Comparison of ENCODE assay signal across 6 cellular contexts in genomic region chr17:39925282-39926134, GRCh38. TPM values are rescaled to one million over a fixed set of nuclear protein-coding genes. Genes with fewer than 3 reads are reported as not detected.
DNase-seq lines count a peak whose midpoint lies in the region; ATAC-seq, FAIRE-seq and TF ChIP-seq lines count a peak whose summit lies in the region.
"Had no signal": no experiment of that assay in that cellular context is flagged by ENCODE, and none has a peak within 500 bp of the region (broad histone marks: within the 10 kb centered on the region; RNA-seq: fewer than 3 reads in every experiment).

No MANE protein-coding gene starts in this region.

- BruUV-seq in GM12878 (replicated peaks; lab: Mats Ljungman, UMichigan), result no TSS peak

- ATAC-seq in GM12878, result no peak

- no peaks in the 10 kb centered on the region for H4K20me1 ChIP-seq in GM12878 (ENCODE audit: control insufficient read depth, insufficient read depth)

- H3K4me3 ChIP-seq in GM12878 (peak overlapping the region; percentile 87), skeletal muscle satellite cell (ENCODE audit: low read length) (no peak overlapping the region)

- intact Hi-C loops in GM12878 (cut with micrococcal nuclease; ENCODE audit: unreplicated experiment), result loop anchor here (2.0 to 5.0 kb wide), 3 partner anchors 33 to 168 kb away; partner anchors contain the start of gene PSMD3

- CTCF ChIA-PET in GM12878 (lab: Yijun Ruan, JAX), result interaction anchor here (1.0 to 2.2 kb wide), 8 partner anchors 10 to 60 kb away, joined by 3 to 12 read pairs (median 4); partner anchors contain the start of gene PSMD3

- H3K4me2 ChIP-seq in GM12878 (ENCODE audit: control insufficient read depth, insufficient read depth), result peak overlapping the region; percentile 89
- peak overlapping the region; percentile 93 for H3K4me2 ChIP-seq in skeletal muscle satellite cell (ENCODE audit: low read length)

- 92% methylated on average over 11 of the region's 11 CpGs for WGBS in GM12878 (ENCODE audit: insufficient coverage, insufficient replicate concordance, low lambda C conversion rate, missing lambda C conversion rate)

- H3K9ac ChIP-seq in GM12878 (ENCODE audit: control insufficient read depth, insufficient read depth, low read length) (peak overlapping the region; percentile 83), skeletal muscle satellite cell (ENCODE audit: low read depth, low read length) (no peak overlapping the region)

- no peak overlapping the region for H2AFZ ChIP-seq in GM12878 (ENCODE audit: control insufficient read depth, low read depth, low read length)

- no peak for TF ChIP-seq CTCF in GM12878 (IDR thresholded peaks at IDR 0.05 in 2 of 3, conservative IDR thresholded peaks at IDR 0.05 in 1 of 3; ENCODE audit: control insufficient read depth in 2 of 3, extremely low read depth in 1 of 3, insufficient read depth in 1 of 3, low read depth in 3 of 3, low read length in 3 of 3)

- H3K4me1 ChIP-seq in GM12878 (ENCODE audit: control insufficient read depth, insufficient read depth, low read length) (peaks cover 40% of the 10 kb centered on the region), skeletal muscle satellite cell (ENCODE audit: control insufficient read depth, insufficient read depth, low read length) (peaks cover 44% of the 10 kb centered on the region)

- SMC1A ChIA-PET in GM12878 (lab: Charles Lee; ENCODE audit: uncharacterized antibody, unreplicated experiment), result interaction anchor here (1.1 to 5.7 kb wide), 3 partner anchors 10 to 21 kb away, joined by 3 to 46 read pairs (median 12); no protein-coding TSS in a partner anchor

- H3K27ac ChIP-seq in GM12878 (ENCODE audit: control insufficient read depth, insufficient read depth), result peak overlapping the region; percentile 82

- RAD21 ChIA-PET in GM12878 (lab: Charles Lee; ENCODE audit: unreplicated experiment), result interaction anchor here (0.9 to 4.2 kb wide), 6 partner anchors 10 to 170 kb away, joined by 4 to 35 read pairs (median 7); partner anchors contain the start of gene PSMD3

- in situ Hi-C loops in GM12878 (cut with MboI), result no loop called here

- no peaks in the 10 kb centered on the region for H3K9me3 ChIP-seq in GM12878 (replicated peaks; ENCODE audit: control insufficient read depth, insufficient read depth, low read length)
- no peaks in the 10 kb centered on the region for H3K9me3 ChIP-seq in skeletal muscle satellite cell (replicated peaks; ENCODE audit: low read length)
- H3K9me3 ChIP-seq: pancreas had no signal

- POLR2A ChIA-PET in GM12878 (lab: Charles Lee), result interaction anchor here (0.6 to 6.4 kb wide), 8 partner anchors 10 to 170 kb away, joined by 3 to 64 read pairs (median 4); no protein-coding TSS in a partner anchor

- DNase-seq in NCI-H1436 (lab: John Stamatoyannopoulos, UW) (peak; percentile 79), GM12878 (ENCODE audit: low read depth, low spot score) (no peak), DMS79 (lab: John Stamatoyannopoulos, UW) (no peak)
- DNase-seq in stimulated activated CD4-positive, alpha-beta T cell treated with anti-CD3 and anti-CD28 coated beads, Interleukin-2, amount 100 ng/mL, for 24 hours, result no peak

- no peak for TF ChIP-seq POLR2A in GM12878 (IDR thresholded peaks at IDR 0.05; ENCODE audit: low read depth, low read length)

- no peak for TF ChIP-seq RAD21 in GM12878 (IDR thresholded peaks at IDR 0.05; ENCODE audit: insufficient read depth, low read depth, low read length)

- no peaks in the 10 kb centered on the region for H3K27me3 ChIP-seq in GM12878 (replicated peaks in 1 of 2; ENCODE audit: control insufficient read depth in 2 of 2, insufficient read depth in 2 of 2, low read length in 1 of 2)
- no peaks in the 10 kb centered on the region for H3K27me3 ChIP-seq in skeletal muscle satellite cell (ENCODE audit: control insufficient read depth, insufficient read depth, low read length)
- H3K27me3 ChIP-seq: pancreas had no signal

- no peak for TF ChIP-seq EP300 in GM12878 (IDR thresholded peaks at IDR 0.05; ENCODE audit: borderline replicate concordance in 1 of 2, control insufficient read depth in 1 of 2, low read depth in 2 of 2, low read length in 2 of 2)

- H3K79me2 ChIP-seq in GM12878 (ENCODE audit: control insufficient read depth, insufficient read depth, low read length), result peaks cover 58% of the 10 kb centered on the region

- no peak for FAIRE-seq in GM12878 (lab: Jason Lieb, UNC)
- FAIRE-seq: pancreas had no signal

- H3K36me3 ChIP-seq in GM12878 (ENCODE audit: control insufficient read depth in 2 of 2, insufficient read depth in 2 of 2, low read length in 1 of 2), result peaks cover 8 to 13% of the 10 kb centered on the region in 2 experiments; a peak in 3 of 4 replicates
- H3K36me3 ChIP-seq in skeletal muscle satellite cell (ENCODE audit: insufficient read depth, low read length), result peaks cover 34% of the 10 kb centered on the region

RNA-seq across cellular contexts. Expression of gene ORMDL3, which starts 1.9 kb away (rescaled TPM):
- 129 and 143 TPM in 2 replicates for total RNA-seq in GM12878 (2013; cell fraction: nucleolus; rRNA removed)
- total RNA-seq in GM12878 (2014; rRNA removed) (51.5 and 53.3 TPM in 2 replicates), GM12878 (2014; rRNA removed; fragmentation: Illumina TruSeq; extraction: Trizol) (48.5 and 58.0 TPM in 2 replicates), GM12878 (2021) (49.4 and 56.0 TPM in 2 replicates)
- 59.3 TPM for polyA plus RNA-seq in GM12878 (2011; ENCODE audit: low read depth)
- polyA plus RNA-seq in GM12878 (2011; rRNA removed) (62.0 and 98.1 TPM in 2 replicates), GM12878 (2014; fragmentation: Illumina TruSeq; extraction: Trizol) (45.5 and 51.3 TPM in 2 replicates), GM12878 (2014; fragmentation: Nextera tagmentation; extraction: Ambion mirVana) (10 to 100 TPM in 1 of 2 experiments, 1 to 10 TPM in 1; 8.8 to 21.1 TPM), GM12878 (2014; rRNA removed) (50.3 and 53.0 TPM in 2 replicates), GM12878 (2016; fragmentation: Nextera tagmentation; extraction: Ambion mirVana) (10 to 100 TPM in 1 of 2 experiments, 1 to 10 TPM in 1; 9.6 to 12.5 TPM)
- 109 and 152 TPM in 2 replicates for polyA plus RNA-seq in GM12878 (2011; cell fraction: cytosol; rRNA removed)
- 86.2 and 97.3 TPM in 2 replicates for polyA plus RNA-seq in GM12878 (2011; cell fraction: nucleus; rRNA removed)
- polyA plus RNA-seq in GM12878 (2012), result 75.2 and 80.5 TPM in 2 replicates
- 87.0 and 104 TPM in 2 replicates for polyA minus RNA-seq in GM12878 (2011; rRNA and poly(A)+ RNA removed)
- 19.1 and 31.7 TPM in 2 replicates for polyA minus RNA-seq in GM12878 (2011; cell fraction: cytosol; rRNA and poly(A)+ RNA removed)
- 29.6 and 32.8 TPM in 2 replicates for polyA minus RNA-seq in GM12878 (2011; cell fraction: nucleus; rRNA and poly(A)+ RNA removed)
- 25.6 and 26.9 TPM in 2 replicates for total RNA-seq in skeletal muscle satellite cell (2012; rRNA removed)

RNA-seq across cellular contexts. Expression of gene LRRC3C, which starts 2.0 kb away (rescaled TPM):
- total RNA-seq in GM12878 (2013; cell fraction: nucleolus; rRNA removed), result not detected in 2 replicates
- total RNA-seq in GM12878 (2014; rRNA removed) (not detected in 2 replicates), GM12878 (2014; rRNA removed; fragmentation: Illumina TruSeq; extraction: Trizol) (not detected in 2 replicates), GM12878 (2021) (not detected in 2 replicates)
- polyA plus RNA-seq in GM12878 (2011; ENCODE audit: low read depth), result not detected
- polyA plus RNA-seq in GM12878 (2011; rRNA removed) (not detected in 2 replicates), GM12878 (2014; fragmentation: Illumina TruSeq; extraction: Trizol) (not detected in 2 replicates), GM12878 (2014; fragmentation: Nextera tagmentation; extraction: Ambion mirVana) (not detected), GM12878 (2014; rRNA removed) (0.13 TPM in 1 of 2 replicates, not detected in the other), GM12878 (2016; fragmentation: Nextera tagmentation; extraction: Ambion mirVana) (not detected)
- polyA plus RNA-seq in GM12878 (2011; cell fraction: cytosol; rRNA removed), result 0.12 TPM in 1 of 2 replicates, not detected in the other
- not detected in 2 replicates for polyA plus RNA-seq in GM12878 (2011; cell fraction: nucleus; rRNA removed)
- not detected in 2 replicates for polyA plus RNA-seq in GM12878 (2012)
- not detected in 2 replicates for polyA minus RNA-seq in GM12878 (2011; rRNA and poly(A)+ RNA removed)
- not detected in 2 replicates for polyA minus RNA-seq in GM12878 (2011; cell fraction: cytosol; rRNA and poly(A)+ RNA removed)
- not detected in 2 replicates for polyA minus RNA-seq in GM12878 (2011; cell fraction: nucleus; rRNA and poly(A)+ RNA removed)
- not detected in 2 replicates for total RNA-seq in skeletal muscle satellite cell (2012; rRNA removed)
- total RNA-seq: pancreas had no signal
- polyA plus RNA-seq: pancreas had no signal

RNA-seq across cellular contexts. Expression of gene GSDMB, which starts 7.1 kb away (rescaled TPM):
- 87.9 and 98.3 TPM in 2 replicates for total RNA-seq in GM12878 (2013; cell fraction: nucleolus; rRNA removed)
- total RNA-seq in GM12878 (2014; rRNA removed), result 3.2 and 3.6 TPM in 2 replicates
- total RNA-seq in GM12878 (2014; rRNA removed; fragmentation: Illumina TruSeq; extraction: Trizol), result 6.0 and 6.7 TPM in 2 replicates
- 5.7 and 6.3 TPM in 2 replicates for total RNA-seq in GM12878 (2021)
- 10.7 TPM for polyA plus RNA-seq in GM12878 (2011; ENCODE audit: low read depth)
- polyA plus RNA-seq in GM12878 (2011; rRNA removed), result 13.0 and 13.1 TPM in 2 replicates
- polyA plus RNA-seq in GM12878 (2011; cell fraction: cytosol; rRNA removed), result 4.3 and 4.9 TPM in 2 replicates
- polyA plus RNA-seq in GM12878 (2011; cell fraction: nucleus; rRNA removed), result 53.1 and 61.3 TPM in 2 replicates
- polyA plus RNA-seq in GM12878 (2012), result 13.3 and 16.4 TPM in 2 replicates
- 7.2 and 11.7 TPM in 2 replicates for polyA plus RNA-seq in GM12878 (2014; fragmentation: Illumina TruSeq; extraction: Trizol)
- polyA plus RNA-seq in GM12878 (2014; fragmentation: Nextera tagmentation; extraction: Ambion mirVana), result 1 to 10 TPM in 1 of 2 experiments, under 1 TPM in 1; 0.84 to 2.2 TPM
- polyA plus RNA-seq in GM12878 (2014; rRNA removed), result 7.3 and 7.4 TPM in 2 replicates
- polyA plus RNA-seq in GM12878 (2016; fragmentation: Nextera tagmentation; extraction: Ambion mirVana), result 1 to 10 TPM; 1.9 to 2.3 TPM
- polyA minus RNA-seq in GM12878 (2011; rRNA and poly(A)+ RNA removed), result 9.1 and 9.3 TPM in 2 replicates
- polyA minus RNA-seq in GM12878 (2011; cell fraction: cytosol; rRNA and poly(A)+ RNA removed), result 1.5 and 1.6 TPM in 2 replicates
- 9.9 and 12.6 TPM in 2 replicates for polyA minus RNA-seq in GM12878 (2011; cell fraction: nucleus; rRNA and poly(A)+ RNA removed)
- total RNA-seq in skeletal muscle satellite cell (2012; rRNA removed), result 2.4 and 3.3 TPM in 2 replicates

RNA-seq across cellular contexts. Expression of gene GSDMA, which starts 37.3 kb away (rescaled TPM):
- not detected in 2 replicates for total RNA-seq in GM12878 (2013; cell fraction: nucleolus; rRNA removed)
- total RNA-seq in GM12878 (2014; rRNA removed), result not detected in 2 replicates
- not detected in 2 replicates for total RNA-seq in GM12878 (2014; rRNA removed; fragmentation: Illumina TruSeq; extraction: Trizol)
- not detected in 2 replicates for total RNA-seq in GM12878 (2021)
- polyA plus RNA-seq in GM12878 (2011; ENCODE audit: low read depth), result not detected
- polyA plus RNA-seq in GM12878 (2011; rRNA removed), result 0.11 and 0.33 TPM in 2 replicates
- polyA plus RNA-seq in GM12878 (2011; cell fraction: cytosol; rRNA removed), result 0.16 and 0.22 TPM in 2 replicates
- 0.09 and 0.13 TPM in 2 replicates for polyA plus RNA-seq in GM12878 (2011; cell fraction: nucleus; rRNA removed)
- polyA plus RNA-seq in GM12878 (2012), result 0.07 TPM in 1 of 2 replicates, not detected in the other
- not detected in 2 replicates for polyA plus RNA-seq in GM12878 (2014; fragmentation: Illumina TruSeq; extraction: Trizol)
- polyA plus RNA-seq in GM12878 (2014; fragmentation: Nextera tagmentation; extraction: Ambion mirVana), result under 1 TPM in 1 of 2 experiments, not detected in 1; 0.04 TPM
- not detected in 2 replicates for polyA plus RNA-seq in GM12878 (2014; rRNA removed)
- not detected for polyA plus RNA-seq in GM12878 (2016; fragmentation: Nextera tagmentation; extraction: Ambion mirVana)
- polyA minus RNA-seq in GM12878 (2011; rRNA and poly(A)+ RNA removed), result 0.46 TPM in 1 of 2 replicates, not detected in the other
- not detected in 2 replicates for polyA minus RNA-seq in GM12878 (2011; cell fraction: cytosol; rRNA and poly(A)+ RNA removed)
- not detected in 2 replicates for polyA minus RNA-seq in GM12878 (2011; cell fraction: nucleus; rRNA and poly(A)+ RNA removed)
- 0.22 TPM in 1 of 2 replicates, not detected in the other for total RNA-seq in skeletal muscle satellite cell (2012; rRNA removed)
- polyA plus RNA-seq: pancreas had no signal

RNA-seq across cellular contexts. Expression of gene PSMD3, which starts 55.1 kb away (rescaled TPM):
- 59.9 and 66.8 TPM in 2 replicates for total RNA-seq in GM12878 (2013; cell fraction: nucleolus; rRNA removed)
- total RNA-seq in GM12878 (2014; rRNA removed), result 132 and 150 TPM in 2 replicates
- 65.8 and 70.3 TPM in 2 replicates for total RNA-seq in GM12878 (2014; rRNA removed; fragmentation: Illumina TruSeq; extraction: Trizol)
- total RNA-seq in GM12878 (2021), result 150 and 151 TPM in 2 replicates
- polyA plus RNA-seq in GM12878 (2011; ENCODE audit: low read depth), result 53.3 TPM
- 35.1 and 79.4 TPM in 2 replicates for polyA plus RNA-seq in GM12878 (2011; rRNA removed)
- polyA plus RNA-seq in GM12878 (2011; cell fraction: cytosol; rRNA removed), result 104 and 113 TPM in 2 replicates
- polyA plus RNA-seq in GM12878 (2011; cell fraction: nucleus; rRNA removed), result 99.4 and 118 TPM in 2 replicates
- 81.3 and 91.1 TPM in 2 replicates for polyA plus RNA-seq in GM12878 (2012)
- polyA plus RNA-seq in GM12878 (2014; fragmentation: Illumina TruSeq; extraction: Trizol), result 78.8 and 121 TPM in 2 replicates
- polyA plus RNA-seq in GM12878 (2014; fragmentation: Nextera tagmentation; extraction: Ambion mirVana), result 1 to 10 TPM; 2.2 to 2.6 TPM
- 138 and 155 TPM in 2 replicates for polyA plus RNA-seq in GM12878 (2014; rRNA removed)
- 100 to 1,000 TPM; 182 to 192 TPM for polyA plus RNA-seq in GM12878 (2016; fragmentation: Nextera tagmentation; extraction: Ambion mirVana)
- 83.5 and 88.8 TPM in 2 replicates for polyA minus RNA-seq in GM12878 (2011; rRNA and poly(A)+ RNA removed)
- polyA minus RNA-seq in GM12878 (2011; cell fraction: cytosol; rRNA and poly(A)+ RNA removed), result 33.7 and 39.4 TPM in 2 replicates
- 21.6 and 30.6 TPM in 2 replicates for polyA minus RNA-seq in GM12878 (2011; cell fraction: nucleus; rRNA and poly(A)+ RNA removed)
- total RNA-seq in skeletal muscle satellite cell (2012; rRNA removed), result 133 and 148 TPM in 2 replicates
